In genomic region chr10:97676770-97677581, GRCh38 we compare ENCODE assay signal across 8 cellular contexts. TPM values are rescaled to one million over a fixed set of nuclear protein-coding genes. Genes with fewer than 3 reads are reported as not detected.
DNase-seq lines count a peak whose midpoint lies in the region; ATAC-seq, FAIRE-seq and TF ChIP-seq lines count a peak whose summit lies in the region.

No MANE protein-coding gene starts in this region.

- H3K9me3 ChIP-seq in OCI-LY3 (ENCODE audit: insufficient read depth, low read length) (no peaks in the 10 kb centered on the region), trophoblast cell (ENCODE audit: insufficient read depth, low read depth, low read length) (no peaks in the 10 kb centered on the region)

- H3K18ac ChIP-seq in trophoblast cell (ENCODE audit: low read length), result no peak overlapping the region

- no peak overlapping the region for H3K14ac ChIP-seq in trophoblast cell (ENCODE audit: low read length)

- H3K27me3 ChIP-seq in OCI-LY3 (ENCODE audit: low read depth, low read length) (no peaks in the 10 kb centered on the region), trophoblast cell (ENCODE audit: insufficient read depth, low read length) (no peaks in the 10 kb centered on the region)

- H4K91ac ChIP-seq in trophoblast cell (ENCODE audit: low read depth, low read length), result no peak overlapping the region

- no peak overlapping the region for H2BK5ac ChIP-seq in trophoblast cell (ENCODE audit: low read depth, low read length, poor library complexity)

- H3K79me1 ChIP-seq in trophoblast cell (ENCODE audit: low read length), result no peaks in the 10 kb centered on the region

- H3K23ac ChIP-seq in trophoblast cell (ENCODE audit: low read length), result no peak overlapping the region

- H4K8ac ChIP-seq in trophoblast cell (ENCODE audit: low read depth, low read length), result no peak overlapping the region

- H3K4me1 Mint-ChIP-seq in activated T-cell treated with anti-CD3 and anti-CD28 coated beads, Interleukin-2, amount 50 U/mL, for 72 hours (ENCODE audit: low read depth), result peaks cover 15% of the 10 kb centered on the region

- TF ChIP-seq POLR2A in GM12892 (IDR thresholded peaks at IDR 0.05; ENCODE audit: low read depth, low read length), result peak; percentile 24

- peak; percentile 74 for ATAC-seq in HG03159 (IDR thresholded peaks at IDR 0.05; ENCODE audit: unreplicated experiment)
- ATAC-seq in activated T-cell treated with anti-CD3 and anti-CD28 coated beads, Interleukin-2, amount 50 U/mL, for 72 hours (replicated peaks in 1 of 2), result peak; percentile 68 to 77
- no peak for ATAC-seq in HG03469 (IDR thresholded peaks at IDR 0.05; ENCODE audit: unreplicated experiment)

- H3K27ac Mint-ChIP-seq in activated T-cell treated with anti-CD3 and anti-CD28 coated beads, Interleukin-2, amount 50 U/mL, for 72 hours, result no peak overlapping the region

- no peak overlapping the region for H3K4me3 Mint-ChIP-seq in activated T-cell treated with anti-CD3 and anti-CD28 coated beads, Interleukin-2, amount 50 U/mL, for 72 hours

- no peak overlapping the region for H4K12ac ChIP-seq in trophoblast cell (ENCODE audit: low read depth, low read length)

- no peaks in the 10 kb centered on the region for H3K36me3 Mint-ChIP-seq in activated T-cell treated with anti-CD3 and anti-CD28 coated beads, Interleukin-2, amount 50 U/mL, for 72 hours (ENCODE audit: insufficient read depth in 2 of 2)

- peak; percentile 71 for DNase-seq in AG08396 (ENCODE audit: low spot score)
- DNase-seq in GM12892 (ENCODE audit: insufficient read length), result peak; percentile 54
- DNase-seq in activated T-cell treated with anti-CD3 and anti-CD28 coated beads, Interleukin-2, amount 50 U/mL, for 72 hours, result peak; percentile 32 to 44
- peak; percentile 71 for DNase-seq in fibroblast of pulmonary artery (ENCODE audit: low read depth)
- DNase-seq in trophoblast cell, result peak; percentile 31 to 68

- 0 out of 2 replicates have a peak, but pooled peaks cover 4% of the 10 kb centered on the region for H4K20me1 ChIP-seq in OCI-LY3 (ENCODE audit: insufficient read depth, low read length)

- no peak overlapping the region for H2BK120ac ChIP-seq in trophoblast cell (ENCODE audit: insufficient read depth, low read length, poor library complexity)

- H3K27ac ChIP-seq in OCI-LY3 (ENCODE audit: low read length) (no peak overlapping the region), trophoblast cell (ENCODE audit: low read depth, low read length) (no peak overlapping the region)

- peaks cover 8% of the 10 kb centered on the region for H3K4me1 ChIP-seq in OCI-LY3 (ENCODE audit: low read length)
- no peaks in the 10 kb centered on the region for H3K4me1 ChIP-seq in trophoblast cell (ENCODE audit: control insufficient read depth in 1 of 2, insufficient read depth in 2 of 2, low read length in 2 of 2)

- no peak overlapping the region for H2BK12ac ChIP-seq in trophoblast cell (ENCODE audit: low read length)

- H3K4me2 ChIP-seq in OCI-LY3 (ENCODE audit: low read length), result no peak overlapping the region
- no peak overlapping the region for H3K4me2 ChIP-seq in trophoblast cell (ENCODE audit: low read length)

- H3K79me2 ChIP-seq in OCI-LY3 (ENCODE audit: low read length) (no peaks in the 10 kb centered on the region), trophoblast cell (ENCODE audit: control insufficient read depth, insufficient read depth, low read length, poor library complexity) (peaks cover 2% of the 10 kb centered on the region)

- no CpG with 5 or more reads among the region's 2 CpGs for WGBS in trophoblast cell (ENCODE audit: extremely low coverage, insufficient coverage, insufficient read length)

- H3K36me3 ChIP-seq in OCI-LY3 (replicated peaks; ENCODE audit: low read depth, low read length) (peaks cover 6% of the 10 kb centered on the region), trophoblast cell (ENCODE audit: control insufficient read depth in 1 of 2, insufficient read depth in 2 of 2, low read length in 2 of 2) (peaks cover 36 to 41% of the 10 kb centered on the region in 2 experiments)

- FAIRE-seq in GM12892 (lab: Jason Lieb, UNC), result peak; percentile 78

- no peaks in the 10 kb centered on the region for H3K27me3 Mint-ChIP-seq in activated T-cell treated with anti-CD3 and anti-CD28 coated beads, Interleukin-2, amount 50 U/mL, for 72 hours (ENCODE audit: low read depth)

- H2AK5ac ChIP-seq in trophoblast cell (ENCODE audit: low read length), result no peak overlapping the region

- H3K4ac ChIP-seq in trophoblast cell (ENCODE audit: low read depth, low read length), result no peak overlapping the region

- peak; percentile 51 for TF ChIP-seq CTCF in OCI-LY3 (IDR thresholded peaks at IDR 0.05; ENCODE audit: low read depth, low read length)
- TF ChIP-seq CTCF in fibroblast of pulmonary artery (IDR thresholded peaks at IDR 0.05; ENCODE audit: low read length, missing control alignments), result peak; percentile 88

- H3K9ac ChIP-seq in OCI-LY3 (ENCODE audit: low read length), result no peak overlapping the region
- no peak overlapping the region for H3K9ac ChIP-seq in trophoblast cell (ENCODE audit: low read length)

- H3K4me3 ChIP-seq in OCI-LY3 (ENCODE audit: low read length), result no peak overlapping the region
- H3K4me3 ChIP-seq in fibroblast of pulmonary artery (replicated peaks; ENCODE audit: low read depth, low read length), result no peak overlapping the region
- H3K4me3 ChIP-seq in trophoblast cell (ENCODE audit: low read depth, low read length), result no peak overlapping the region

- H2AFZ ChIP-seq in OCI-LY3 (ENCODE audit: low read depth, low read length) (no peak overlapping the region), trophoblast cell (ENCODE audit: insufficient read depth, low read length, poor library complexity) (no peak overlapping the region)

- H3K9me3 Mint-ChIP-seq in activated T-cell treated with anti-CD3 and anti-CD28 coated beads, Interleukin-2, amount 50 U/mL, for 72 hours, result no peaks in the 10 kb centered on the region

RNA-seq across cellular contexts. Expression of gene AVPI1, which starts 10.1 kb away (rescaled TPM):
- 0.53 TPM for polyA plus RNA-seq in GM12892 (2012; ENCODE audit: missing spikeins)
- 1 to 10 TPM; 1.8 to 5.3 TPM for total RNA-seq in activated T-cell treated with anti-CD3 and anti-CD28 coated beads, Interleukin-2, amount 50 U/mL, for 72 hours
- 21.5 and 23.7 TPM in 2 replicates for polyA plus RNA-seq in trophoblast cell (2013)

RNA-seq across cellular contexts. Expression of gene PI4K2A, which starts 36.5 kb away (rescaled TPM):
- 7.2 TPM for polyA plus RNA-seq in GM12892 (2012; ENCODE audit: missing spikeins)
- total RNA-seq in activated T-cell treated with anti-CD3 and anti-CD28 coated beads, Interleukin-2, amount 50 U/mL, for 72 hours, result 10 to 100 TPM; 15.4 to 16.6 TPM
- polyA plus RNA-seq in trophoblast cell (2013), result 15.6 and 16.1 TPM in 2 replicates

RNA-seq across cellular contexts. Expression of gene MARVELD1, which starts 36.6 kb away (rescaled TPM):
- polyA plus RNA-seq in GM12892 (2012; ENCODE audit: missing spikeins), result 0.42 TPM
- 1 to 10 TPM; 1.5 to 1.9 TPM for total RNA-seq in activated T-cell treated with anti-CD3 and anti-CD28 coated beads, Interleukin-2, amount 50 U/mL, for 72 hours
- 29.2 and 29.4 TPM in 2 replicates for polyA plus RNA-seq in trophoblast cell (2013)

RNA-seq across cellular contexts. Expression of gene MORN4, which starts 43.7 kb away (rescaled TPM):
- polyA plus RNA-seq in GM12892 (2012; ENCODE audit: missing spikeins), result 8.5 TPM
- total RNA-seq in activated T-cell treated with anti-CD3 and anti-CD28 coated beads, Interleukin-2, amount 50 U/mL, for 72 hours, result 1 to 10 TPM; 4.4 to 7.6 TPM
- polyA plus RNA-seq in trophoblast cell (2013), result 4.4 and 4.7 TPM in 2 replicates

RNA-seq across cellular contexts. Expression of gene ZFYVE27, which starts 60.0 kb away (rescaled TPM):
- polyA plus RNA-seq in GM12892 (2012; ENCODE audit: missing spikeins), result 17.2 TPM
- total RNA-seq in activated T-cell treated with anti-CD3 and anti-CD28 coated beads, Interleukin-2, amount 50 U/mL, for 72 hours, result 10 to 100 TPM; 33.7 to 40.0 TPM
- polyA plus RNA-seq in trophoblast cell (2013), result 10.8 and 12.1 TPM in 2 replicates
